In genomic region chr1:121185140-121185708, GRCh38 we compare ENCODE assay signal across 7 cellular contexts. TPM values are rescaled to one million over a fixed set of nuclear protein-coding genes. Genes with fewer than 3 reads are reported as not detected.
DNase-seq lines count a peak whose midpoint lies in the region; ATAC-seq, FAIRE-seq and TF ChIP-seq lines count a peak whose summit lies in the region.
"Not testable (repeated sequence)": the region's sequence is repeated elsewhere in the genome, so short reads cannot be mapped to it uniquely, and the experiment has no call there.

No MANE protein-coding gene starts in this region.

- CTCF ChIA-PET in PC-9 (lab: Charles Lee); activated naive CD4-positive, alpha-beta T cell treated with anti-CD3 and anti-CD28 coated beads for 36 hours (lab: Charles Lee); HepG2 (lab: Yijun Ruan, JAX; ENCODE audit: low intra/inter-chr PET ratio, low total read pairs): not testable (repeated sequence)

- POLR2A ChIA-PET in PC-9 (lab: Charles Lee; ENCODE audit: unreplicated experiment); HepG2 (lab: Yijun Ruan, JAX): not testable (repeated sequence)

- not testable (repeated sequence) for TF ChIP-seq EP300 in HepG2 (IDR thresholded peaks at IDR 0.05; ENCODE audit: low read depth in 2 of 2, low read length in 2 of 2); HepG2 (CRISPR knock-in tag; IDR thresholded peaks at IDR 0.05; ENCODE audit: borderline replicate concordance)

- in situ Hi-C loops in HepG2 (cut with HindIII; ENCODE audit: extremely low pct_ligation_motif_present, low pct_unique_long_range_greater_than_20kb); gastrocnemius medialis (cut with MboI; ENCODE audit: low sequenced_read_pairs in 4 of 4): not testable (repeated sequence)

- H3K36me3 Mint-ChIP-seq in activated naive CD4-positive, alpha-beta T cell treated with anti-CD3 and anti-CD28 coated beads for 36 hours (ENCODE audit: low read depth), result not testable (repeated sequence)

- intact Hi-C loops in PC-9 (cut with micrococcal nuclease; ENCODE audit: unreplicated experiment); activated naive CD4-positive, alpha-beta T cell treated with anti-CD3 and anti-CD28 coated beads for 36 hours (cut with micrococcal nuclease); HepG2 (cut with micrococcal nuclease; ENCODE audit: unreplicated experiment); gastrocnemius medialis (cut with DNase I; ENCODE audit: low total_unique reads): not testable (repeated sequence)

- not testable (repeated sequence) for H3K4me2 ChIP-seq in PC-9; HepG2 (ENCODE audit: low read depth, low read length)

- H3K4me3 ChIP-seq in PC-9, result peak overlapping the region; percentile 36; the same call in 1 of the 2 replicates
- H3K4me3 ChIP-seq in HepG2 (replicated peaks in 1 of 3; ENCODE audit: insufficient read depth in 1 of 3, low read depth in 2 of 3, low read length in 3 of 3), result 0 out of 6 replicates have a peak overlapping the region, but pooled peaks of 1 of the 3 experiments have one; percentile 8
- peak overlapping the region; percentile 54 to 63 (median 55) for H3K4me3 ChIP-seq in gastrocnemius medialis

- H3F3A ChIP-seq in PC-9 (ENCODE audit: insufficient read depth, low read depth), result not testable (repeated sequence)

- H3K9me3 Mint-ChIP-seq in activated naive CD4-positive, alpha-beta T cell treated with anti-CD3 and anti-CD28 coated beads for 36 hours, result not testable (repeated sequence)

- not testable (repeated sequence) for H3K4me1 ChIP-seq in PC-9 (replicated peaks; ENCODE audit: insufficient read depth); HepG2 (ENCODE audit: insufficient read depth, low read length); gastrocnemius medialis

- not testable (repeated sequence) for H4K20me1 ChIP-seq in PC-9 (ENCODE audit: insufficient read depth); HepG2 (ENCODE audit: insufficient read depth, low read length)

- not testable (repeated sequence) for TF ChIP-seq POLR2A in HepG2 (IDR thresholded peaks at IDR 0.05; ENCODE audit: insufficient read depth in 1 of 2, low read depth in 2 of 2, low read length in 2 of 2); gastrocnemius medialis (IDR thresholded peaks at IDR 0.05)

- not testable (repeated sequence) for H3K27me3 ChIP-seq in PC-9 (ENCODE audit: insufficient read depth, low read depth); HepG2 (ENCODE audit: control insufficient read depth in 1 of 2, insufficient read depth in 2 of 2, low read length in 2 of 2); gastrocnemius medialis

- not testable (repeated sequence) for FAIRE-seq in HepG2 (lab: Jason Lieb, UNC)

- H3K27me3 Mint-ChIP-seq in activated naive CD4-positive, alpha-beta T cell treated with anti-CD3 and anti-CD28 coated beads for 36 hours (ENCODE audit: low read depth), result not testable (repeated sequence)

- not testable (repeated sequence) for H3K27ac ChIP-seq in PC-9; HepG2 (ENCODE audit: extremely low read length, insufficient read depth, low read length)
- peak overlapping the region; percentile 41 for H3K27ac ChIP-seq in epithelial cell of prostate
- peak overlapping the region; percentile 51 to 75 (median 70) for H3K27ac ChIP-seq in gastrocnemius medialis

- H3K4me3 Mint-ChIP-seq in activated naive CD4-positive, alpha-beta T cell treated with anti-CD3 and anti-CD28 coated beads for 36 hours, result peak overlapping the region; percentile 88

- H3K9ac ChIP-seq in HepG2 (ENCODE audit: insufficient read depth, low read depth, low read length), result not testable (repeated sequence)

- not testable (repeated sequence) for TF ChIP-seq CTCF in PC-9 (conservative IDR thresholded peaks at IDR 0.05); HepG2 (CRISPR knock-in tag; IDR thresholded peaks at IDR 0.05); gastrocnemius medialis (IDR thresholded peaks at IDR 0.05 in 4 of 5, conservative IDR thresholded peaks at IDR 0.05 in 1 of 5)

- H2AFZ ChIP-seq in PC-9; HepG2 (ENCODE audit: low read length): not testable (repeated sequence)

- BruUV-seq in PC-9 (replicated peaks; lab: Mats Ljungman, UMichigan); HepG2 (replicated peaks; lab: Mats Ljungman, UMichigan): not testable (repeated sequence)

- H3K79me2 ChIP-seq in PC-9 (ENCODE audit: low read depth); HepG2 (ENCODE audit: insufficient read depth, low read length): not testable (repeated sequence)

- H3K4me1 Mint-ChIP-seq in activated naive CD4-positive, alpha-beta T cell treated with anti-CD3 and anti-CD28 coated beads for 36 hours (ENCODE audit: low read depth), result not testable (repeated sequence)

- TF ChIP-seq RAD21 in HepG2 (CRISPR knock-in tag; IDR thresholded peaks at IDR 0.05), result not testable (repeated sequence)

- ATAC-seq in GM19023 (IDR thresholded peaks at IDR 0.05; ENCODE audit: unreplicated experiment) (peak; percentile 1), HG02938 (IDR thresholded peaks at IDR 0.05; ENCODE audit: unreplicated experiment) (peak; percentile 1), HepG2 (peak; percentile 4), gastrocnemius medialis (peak; percentile 9 to 11)

- not testable (repeated sequence) for H3K9me2 ChIP-seq in PC-9 (ENCODE audit: insufficient read depth)

- peak overlapping the region; percentile 86 for H3K27ac Mint-ChIP-seq in activated naive CD4-positive, alpha-beta T cell treated with anti-CD3 and anti-CD28 coated beads for 36 hours

- WGBS in HepG2 (ENCODE audit: low lambda C conversion rate), result no CpG with 5 or more reads among the region's 48 CpGs

- H3K9me3 ChIP-seq in PC-9 (ENCODE audit: insufficient read depth, low read depth); HepG2 (ENCODE audit: low read length); gastrocnemius medialis: not testable (repeated sequence)

- not testable (repeated sequence) for H3K36me3 ChIP-seq in PC-9 (ENCODE audit: low read depth); HepG2 (replicated peaks in 1 of 2; ENCODE audit: control insufficient read depth in 1 of 2, insufficient read depth in 2 of 2, low read length in 2 of 2); gastrocnemius medialis

- not testable (repeated sequence) for DNase-seq in PC-9; activated naive CD4-positive, alpha-beta T cell treated with anti-CD3 and anti-CD28 coated beads for 36 hours; epithelial cell of prostate (ENCODE audit: low read depth, low spot score); HepG2 (ENCODE audit: low spot score)
- peak in 1 of 2 donors; percentile 11 for DNase-seq in gastrocnemius medialis

RNA-seq across cellular contexts. Expression of gene SRGAP2C, which starts 0.4 kb away (rescaled TPM):
- 49.9 and 54.0 TPM in 2 replicates for total RNA-seq in PC-9 (2021)
- 10 to 100 TPM; 16.4 to 18.5 TPM for total RNA-seq in activated naive CD4-positive, alpha-beta T cell treated with anti-CD3 and anti-CD28 coated beads for 36 hours
- total RNA-seq in HepG2 (2016; rRNA removed; fragmentation: Illumina TruSeq; extraction: Trizol), result 8.4 and 9.8 TPM in 2 replicates
- 1.8 and 3.6 TPM in 2 replicates for total RNA-seq in HepG2 (2016; cell fraction: cytosol; rRNA removed; fragmentation: Illumina TruSeq; extraction: Trizol; ENCODE audit: low read depth)
- total RNA-seq in HepG2 (2016; cell fraction: insoluble cytoplasmic fraction; rRNA removed; fragmentation: Illumina TruSeq; extraction: Trizol), result 8.6 and 10.9 TPM in 2 replicates
- 6.3 and 7.7 TPM in 2 replicates for total RNA-seq in HepG2 (2016; cell fraction: membrane; rRNA removed; fragmentation: Illumina TruSeq; extraction: Trizol)
- 12.2 and 12.3 TPM in 2 replicates for total RNA-seq in HepG2 (2016; cell fraction: nucleus; rRNA removed; fragmentation: Illumina TruSeq; extraction: Trizol)
- 5.5 and 6.9 TPM in 2 replicates for polyA plus RNA-seq in HepG2 (2011; rRNA removed)
- 4.6 and 6.0 TPM in 2 replicates for polyA plus RNA-seq in HepG2 (2011; cell fraction: cytosol; rRNA removed)
- 6.4 and 7.4 TPM in 2 replicates for polyA plus RNA-seq in HepG2 (2011; cell fraction: nucleus; rRNA removed)
- polyA plus RNA-seq in HepG2 (2012), result 7.1 and 7.8 TPM in 2 replicates
- polyA plus RNA-seq in HepG2 (2016; cell fraction: cytosol; fragmentation: Illumina TruSeq; extraction: Trizol; ENCODE audit: low read depth), result 0.37 and 0.55 TPM in 2 replicates
- 9.7 and 10.6 TPM in 2 replicates for polyA plus RNA-seq in HepG2 (2016; cell fraction: insoluble cytoplasmic fraction; fragmentation: Illumina TruSeq; extraction: Trizol; ENCODE audit: low read depth)
- polyA plus RNA-seq in HepG2 (2016; cell fraction: membrane; fragmentation: Illumina TruSeq; extraction: Trizol; ENCODE audit: low read depth), result 1.8 and 2.1 TPM in 2 replicates
- polyA plus RNA-seq in HepG2 (2016; cell fraction: nucleus; fragmentation: Illumina TruSeq; extraction: Trizol; ENCODE audit: insufficient read depth, low read depth), result 13.3 and 13.6 TPM in 2 replicates
- polyA minus RNA-seq in HepG2 (2011; rRNA and poly(A)+ RNA removed; ENCODE audit: low replicate concordance), result 9.5 and 27.2 TPM in 2 replicates
- 20.3 and 20.6 TPM in 2 replicates for polyA minus RNA-seq in HepG2 (2011; cell fraction: cytosol; rRNA and poly(A)+ RNA removed)
- polyA minus RNA-seq in HepG2 (2011; cell fraction: nucleus; rRNA and poly(A)+ RNA removed), result 15.9 and 16.2 TPM in 2 replicates
- total RNA-seq in gastrocnemius medialis, result 1 to 10 TPM; 2.5 to 6.0 (median 3.5) TPM

RNA-seq across cellular contexts. Expression of gene FAM72B, which starts 1.1 kb away (rescaled TPM):
- total RNA-seq in PC-9 (2021), result 17.7 and 19.4 TPM in 2 replicates
- total RNA-seq in activated naive CD4-positive, alpha-beta T cell treated with anti-CD3 and anti-CD28 coated beads for 36 hours, result 10 to 100 TPM; 52.3 to 54.7 TPM
- 6.7 and 7.6 TPM in 2 replicates for total RNA-seq in HepG2 (2016; rRNA removed; fragmentation: Illumina TruSeq; extraction: Trizol)
- 1.9 and 3.6 TPM in 2 replicates for total RNA-seq in HepG2 (2016; cell fraction: cytosol; rRNA removed; fragmentation: Illumina TruSeq; extraction: Trizol; ENCODE audit: low read depth)
- 6.6 and 7.4 TPM in 2 replicates for total RNA-seq in HepG2 (2016; cell fraction: insoluble cytoplasmic fraction; rRNA removed; fragmentation: Illumina TruSeq; extraction: Trizol)
- total RNA-seq in HepG2 (2016; cell fraction: membrane; rRNA removed; fragmentation: Illumina TruSeq; extraction: Trizol), result 6.1 and 6.3 TPM in 2 replicates
- total RNA-seq in HepG2 (2016; cell fraction: nucleus; rRNA removed; fragmentation: Illumina TruSeq; extraction: Trizol), result 3.5 and 6.2 TPM in 2 replicates
- polyA plus RNA-seq in HepG2 (2011; rRNA removed), result 5.0 and 7.7 TPM in 2 replicates
- polyA plus RNA-seq in HepG2 (2011; cell fraction: cytosol; rRNA removed), result 3.2 and 3.5 TPM in 2 replicates
- polyA plus RNA-seq in HepG2 (2011; cell fraction: nucleus; rRNA removed), result 2.8 and 4.5 TPM in 2 replicates
- 4.9 and 7.1 TPM in 2 replicates for polyA plus RNA-seq in HepG2 (2012)
- 1.1 and 1.7 TPM in 2 replicates for polyA plus RNA-seq in HepG2 (2016; cell fraction: cytosol; fragmentation: Illumina TruSeq; extraction: Trizol; ENCODE audit: low read depth)
- 11.4 and 12.2 TPM in 2 replicates for polyA plus RNA-seq in HepG2 (2016; cell fraction: insoluble cytoplasmic fraction; fragmentation: Illumina TruSeq; extraction: Trizol; ENCODE audit: low read depth)
- polyA plus RNA-seq in HepG2 (2016; cell fraction: membrane; fragmentation: Illumina TruSeq; extraction: Trizol; ENCODE audit: low read depth), result 2.5 TPM in 2 replicates
- 11.1 and 11.8 TPM in 2 replicates for polyA plus RNA-seq in HepG2 (2016; cell fraction: nucleus; fragmentation: Illumina TruSeq; extraction: Trizol; ENCODE audit: insufficient read depth, low read depth)
- polyA minus RNA-seq in HepG2 (2011; rRNA and poly(A)+ RNA removed; ENCODE audit: low replicate concordance), result 5.0 and 26.4 TPM in 2 replicates
- polyA minus RNA-seq in HepG2 (2011; cell fraction: cytosol; rRNA and poly(A)+ RNA removed), result 8.2 and 9.0 TPM in 2 replicates
- 6.5 and 9.8 TPM in 2 replicates for polyA minus RNA-seq in HepG2 (2011; cell fraction: nucleus; rRNA and poly(A)+ RNA removed)
- not detected for total RNA-seq in gastrocnemius medialis
